In the genomic region with DNA sequence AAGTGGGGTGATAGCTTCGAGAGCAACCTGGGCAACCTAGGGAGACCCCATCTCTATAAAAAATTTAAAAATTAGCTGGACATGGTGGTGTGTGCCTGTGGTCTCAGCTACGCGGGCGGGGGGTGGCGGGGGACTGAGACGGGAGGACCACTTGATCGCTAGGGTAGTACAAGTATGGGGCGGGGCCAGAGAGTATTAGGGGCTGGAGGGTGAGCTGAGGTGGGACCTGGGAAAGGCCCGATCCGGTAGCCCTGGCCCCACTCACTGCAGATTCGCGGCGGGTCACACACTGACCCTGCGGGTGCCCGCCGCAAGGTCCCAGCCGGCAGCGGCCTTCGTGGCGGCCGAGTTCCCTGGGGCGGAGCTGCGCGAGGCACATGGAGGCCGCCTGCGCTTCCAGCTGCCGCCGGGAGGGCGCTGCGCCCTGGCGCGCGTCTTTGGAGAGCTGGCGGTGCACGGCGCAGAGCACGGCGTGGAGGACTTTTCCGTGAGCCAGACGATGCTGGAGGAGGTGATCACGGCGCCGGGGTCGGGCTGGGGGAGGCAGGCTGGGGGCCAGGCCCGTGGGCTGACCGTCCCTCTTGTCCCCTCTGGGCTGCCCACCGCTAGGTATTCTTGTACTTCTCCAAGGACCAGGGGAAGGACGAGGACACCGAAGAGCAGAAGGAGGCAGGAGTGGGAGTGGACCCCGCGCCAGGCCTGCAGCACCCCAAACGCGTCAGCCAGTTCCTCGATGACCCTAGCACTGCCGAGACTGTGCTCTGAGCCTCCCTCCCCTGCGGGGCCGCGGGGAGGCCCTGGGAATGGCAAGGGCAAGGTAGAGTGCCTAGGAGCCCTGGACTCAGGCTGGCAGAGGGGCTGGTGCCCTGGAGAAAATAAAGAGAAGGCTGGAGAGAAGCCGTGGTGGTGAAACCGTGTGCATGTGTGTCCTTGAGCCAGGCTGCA, we compare ENCODE assay signal across 8 cellular contexts. TPM values are rescaled to one million over a fixed set of nuclear protein-coding genes. Genes with fewer than 3 reads are reported as not detected.
DNase-seq lines count a peak whose midpoint lies in the region; ATAC-seq and TF ChIP-seq lines count a peak whose summit lies in the region.

No MANE protein-coding gene starts in this region.

- intact Hi-C loops in naive thymus-derived CD4-positive, alpha-beta T cell (cut with micrococcal nuclease), result loop anchor here (1.0 to 5.0 kb wide), 6 partner anchors 8 to 203 kb away; a partner anchor contains a TSS
- intact Hi-C loops in upper lobe of right lung (cut with DNase I), result no loop called here

- H3K27ac ChIP-seq in naive thymus-derived CD4-positive, alpha-beta T cell (ENCODE audit: low read depth, low read length), result peak overlapping the region; percentile 99
- H3K27ac ChIP-seq in upper lobe of right lung, result peak overlapping the region; percentile 79

- no peaks in the 10 kb centered on the region for H3K27me3 Mint-ChIP-seq in naive thymus-derived CD4-positive, alpha-beta T cell

- TF ChIP-seq CTCF in epithelial cell of esophagus (IDR thresholded peaks at IDR 0.05; ENCODE audit: insufficient read depth, low read depth, low read length, missing control alignments), result peak; percentile 46
- peak; percentile 88 for TF ChIP-seq CTCF in upper lobe of right lung (IDR thresholded peaks at IDR 0.05)

- H3K4me3 ChIP-seq in epithelial cell of esophagus (ENCODE audit: low read length) (no peak overlapping the region), upper lobe of right lung (peak overlapping the region; percentile 29)
- peak overlapping the region; percentile 27 for H3K4me3 ChIP-seq in naive thymus-derived CD4-positive, alpha-beta T cell (ENCODE audit: low read length)

- peak overlapping the region; percentile 40 to 92 (median 71) for H3K27ac Mint-ChIP-seq in naive thymus-derived CD4-positive, alpha-beta T cell

- peak overlapping the region; percentile 59 to 99 (median 68) for H3K4me3 Mint-ChIP-seq in naive thymus-derived CD4-positive, alpha-beta T cell

- peaks cover 5 to 23% (median 10%) of the 10 kb centered on the region in 5 donors for H3K36me3 Mint-ChIP-seq in naive thymus-derived CD4-positive, alpha-beta T cell

- peaks cover 0 to 32% (median 6%) of the 10 kb centered on the region in 3 experiments for H3K36me3 ChIP-seq in naive thymus-derived CD4-positive, alpha-beta T cell (ENCODE audit: control insufficient read depth in 2 of 3, insufficient read depth in 3 of 3, low read length in 3 of 3)
- no peaks in the 10 kb centered on the region for H3K36me3 ChIP-seq in upper lobe of right lung

- H3K4me1 ChIP-seq in naive thymus-derived CD4-positive, alpha-beta T cell (ENCODE audit: control insufficient read depth in 2 of 2, insufficient read depth in 2 of 2, low read length in 2 of 2), result peaks cover 32 to 38% of the 10 kb centered on the region in 2 donors
- peaks cover 49% of the 10 kb centered on the region for H3K4me1 ChIP-seq in upper lobe of right lung

- no peaks in the 10 kb centered on the region for H3K27me3 ChIP-seq in naive thymus-derived CD4-positive, alpha-beta T cell (ENCODE audit: control insufficient read depth in 2 of 2, insufficient read depth in 2 of 2, low read length in 2 of 2)
- no peaks in the 10 kb centered on the region for H3K27me3 ChIP-seq in upper lobe of right lung

- H3K9me3 Mint-ChIP-seq in naive thymus-derived CD4-positive, alpha-beta T cell, result peaks cover 0 to 2% (median 0%) of the 10 kb centered on the region in 11 donors

- H3K4me1 Mint-ChIP-seq in naive thymus-derived CD4-positive, alpha-beta T cell, result peaks cover 20 to 42% (median 33%) of the 10 kb centered on the region in 7 donors

- POLR2A ChIA-PET in naive thymus-derived CD4-positive, alpha-beta T cell (lab: Charles Lee), result interaction anchor here (0.7 to 37.6 kb wide), 12 partner anchors 9 to 174 kb away, joined by 3 to 2022 read pairs (median 4); a partner anchor contains a TSS

- peak; percentile 47 for ATAC-seq in naive thymus-derived CD4-positive, alpha-beta T cell
- ATAC-seq in upper lobe of right lung (peak; percentile 67), HG03520 (IDR thresholded peaks at IDR 0.05; ENCODE audit: unreplicated experiment) (no peak)

- DNase-seq in NCI-H345 (lab: John Stamatoyannopoulos, UW) (peak; percentile 33), NCI-H345 treated with DMSO at 0.1 percent for 48 hours (lab: John Stamatoyannopoulos, UW; ENCODE audit: unreplicated experiment) (no peak), NCI-H2171 (lab: John Stamatoyannopoulos, UW) (peak; percentile 67), epithelial cell of esophagus (ENCODE audit: low read depth) (peak; percentile 76), upper lobe of right lung (peak; percentile 89)
- DNase-seq in activated CD8-positive, alpha-beta memory T cell treated with anti-CD3 and anti-CD28 coated beads, Interleukin-2, amount 50 U/mL, for 4 hours, result peak; percentile 76
- peak; percentile 60 to 82 (median 72) for DNase-seq in naive thymus-derived CD4-positive, alpha-beta T cell

- no peaks in the 10 kb centered on the region for H3K9me3 ChIP-seq in naive thymus-derived CD4-positive, alpha-beta T cell (ENCODE audit: control insufficient read depth in 2 of 3, low read length in 3 of 3)
- no peaks in the 10 kb centered on the region for H3K9me3 ChIP-seq in upper lobe of right lung

- CTCF ChIA-PET in naive thymus-derived CD4-positive, alpha-beta T cell (lab: Charles Lee), result interaction anchor here (0.9 to 5.7 kb wide), 13 partner anchors 9 to 66 kb away, joined by 3 to 68 read pairs (median 4); a partner anchor contains a TSS

RNA-seq across cellular contexts. Expression of a gene that starts 2.0 kb away (rescaled TPM):
- total RNA-seq in naive thymus-derived CD4-positive, alpha-beta T cell, result 1,000 to 10,000 TPM in 1 of 5 experiments, 100 to 1,000 TPM in 4; 467 to 1,030 (median 779) TPM
- polyA plus RNA-seq in naive thymus-derived CD4-positive, alpha-beta T cell, result 100 to 1,000 TPM; 305 to 880 TPM
- 98.2 TPM for total RNA-seq in upper lobe of right lung

RNA-seq across cellular contexts. Expression of a gene that starts 25.0 kb away (rescaled TPM):
- total RNA-seq in naive thymus-derived CD4-positive, alpha-beta T cell, result 100 to 1,000 TPM in 4 of 5 experiments, 10 to 100 TPM in 1; 57.8 to 323 (median 155) TPM
- polyA plus RNA-seq in naive thymus-derived CD4-positive, alpha-beta T cell, result 10 to 100 TPM in 1 of 2 donors, 1 to 10 TPM in 1; 6.6 to 25.5 TPM
- total RNA-seq in upper lobe of right lung, result 51.0 TPM

RNA-seq across cellular contexts. Expression of a gene that starts 30.2 kb away (rescaled TPM):
- total RNA-seq in naive thymus-derived CD4-positive, alpha-beta T cell, result 100 to 1,000 TPM in 1 of 5 experiments, 10 to 100 TPM in 4; 75.3 to 157 (median 82.1) TPM
- polyA plus RNA-seq in naive thymus-derived CD4-positive, alpha-beta T cell, result 100 to 1,000 TPM; 136 to 179 TPM
- total RNA-seq in upper lobe of right lung, result 155 TPM

RNA-seq across cellular contexts. Expression of a gene that starts 38.5 kb away (rescaled TPM):
- 100 to 1,000 TPM; 234 to 440 (median 240) TPM for total RNA-seq in naive thymus-derived CD4-positive, alpha-beta T cell
- 100 to 1,000 TPM; 401 to 704 TPM for polyA plus RNA-seq in naive thymus-derived CD4-positive, alpha-beta T cell
- total RNA-seq in upper lobe of right lung, result 220 TPM

RNA-seq across cellular contexts. Expression of a gene that starts 38.9 kb away (rescaled TPM):
- total RNA-seq in naive thymus-derived CD4-positive, alpha-beta T cell, result 100 to 1,000 TPM; 122 to 235 (median 194) TPM
- polyA plus RNA-seq in naive thymus-derived CD4-positive, alpha-beta T cell, result 100 to 1,000 TPM; 417 to 522 TPM
- 387 TPM for total RNA-seq in upper lobe of right lung
